Comparison of ENCODE assay signal across 24 cellular contexts in genomic region chr2:219536967-219537366, GRCh38. TPM values are rescaled to one million over a fixed set of nuclear protein-coding genes. Genes with fewer than 3 reads are reported as not detected.
"Had no signal": no experiment of that assay in that cellular context is flagged by ENCODE, and none has a peak within 500 bp of the region (broad histone marks: within the 10 kb centered on the region; RNA-seq: fewer than 3 reads in every experiment).

No MANE protein-coding gene starts in this region.

- H3K27me3 ChIP-seq: cardiac muscle cell, upper lobe of left lung had no signal

- DNase-seq: activated CD4-positive, alpha-beta T cell treated with anti-CD3 and anti-CD28 coated beads, Interleukin-2, amount 50 U/mL, for 1 hour; activated CD8-positive, alpha-beta T cell treated with anti-CD3 and anti-CD28 coated beads, Interleukin-2, amount 10 ng/mL, durations not matched to agents 7 days and 5 days; activated naive CD4-positive, alpha-beta T cell treated with Interleukin-2 at 50 U/mL for 16 hours; activated naive CD8-positive, alpha-beta T cell treated with anti-CD3 and anti-CD28 coated beads for 36 hours; activated T-cell treated with anti-CD3 and anti-CD28 coated beads, Interleukin-2, amount 50 U/mL, for 48 hours; effector CD8-positive, alpha-beta T cell; hippocampal formation; left ventricle myocardium inferior; occipital lobe; stimulated activated CD4-positive, alpha-beta T cell treated with anti-CD3 and anti-CD28 coated beads, Interleukin-15, amount 100 ng/mL, for 24 hours; stomach; T-cell had no signal

- H3K4me3 Mint-ChIP-seq: activated CD8-positive, alpha-beta T cell treated with anti-CD3 and anti-CD28 coated beads, Interleukin-2, amount 10 ng/mL, durations not matched to agents 7 days and 5 days; activated naive CD8-positive, alpha-beta T cell treated with anti-CD3 and anti-CD28 coated beads for 36 hours; dendritic cell treated with granulocyte-macrophage colony-stimulating factor and Interleukin-4, amounts not matched to agents 40 ng/mL and 50 ng/mL, for 4 days; natural killer cell treated with Interleukin-12 subunit alpha and Interleukin-12 subunit beta and Interleukin-15 and Interleukin-18, amount 100 ng/mL, for 72 hours; stimulated activated memory B cell treated with anti-CD40 and anti-IgM and Interleukin-4, amounts not matched to agents 10 μg/mL and 1 μg/mL and 100 μg/mL, for 72 hours; T-cell; T-helper 2 cell treated with Interferon-gamma antibody and Interleukin-4, amounts not matched to agents 5 μg/mL and 100 μg/mL, for 36 hours had no signal

- H3K36me3 Mint-ChIP-seq: natural killer cell treated with Interleukin-12 subunit alpha and Interleukin-12 subunit beta and Interleukin-15 and Interleukin-18, amount 100 ng/mL, for 72 hours; T-cell had no signal

- H3K9me3 Mint-ChIP-seq: activated naive CD8-positive, alpha-beta T cell treated with anti-CD3 and anti-CD28 coated beads for 36 hours; dendritic cell treated with granulocyte-macrophage colony-stimulating factor and Interleukin-4, amounts not matched to agents 40 ng/mL and 50 ng/mL, for 4 days; natural killer cell treated with Interleukin-12 subunit alpha and Interleukin-12 subunit beta and Interleukin-15 and Interleukin-18, amount 100 ng/mL, for 72 hours; stimulated activated memory B cell treated with anti-CD40 and anti-IgM and Interleukin-4, amounts not matched to agents 10 μg/mL and 1 μg/mL and 100 μg/mL, for 72 hours; T-cell; T-helper 2 cell treated with Interferon-gamma antibody and Interleukin-4, amounts not matched to agents 5 μg/mL and 100 μg/mL, for 36 hours had no signal

- H3K4me3 ChIP-seq: cardiac muscle cell, left ventricle myocardium inferior, smooth muscle cell, stomach, suprapubic skin, upper lobe of left lung had no signal

- H3K9me3 ChIP-seq: left ventricle myocardium inferior, stomach, suprapubic skin, upper lobe of left lung had no signal

- H3K4me2 ChIP-seq: smooth muscle cell had no signal

- H3K27ac Mint-ChIP-seq: activated CD8-positive, alpha-beta T cell treated with anti-CD3 and anti-CD28 coated beads, Interleukin-2, amount 10 ng/mL, durations not matched to agents 7 days and 5 days; activated naive CD8-positive, alpha-beta T cell treated with anti-CD3 and anti-CD28 coated beads for 36 hours; dendritic cell treated with granulocyte-macrophage colony-stimulating factor and Interleukin-4, amounts not matched to agents 40 ng/mL and 50 ng/mL, for 4 days; natural killer cell treated with Interleukin-12 subunit alpha and Interleukin-12 subunit beta and Interleukin-15 and Interleukin-18, amount 100 ng/mL, for 72 hours; stimulated activated memory B cell treated with anti-CD40 and anti-IgM and Interleukin-4, amounts not matched to agents 10 μg/mL and 1 μg/mL and 100 μg/mL, for 72 hours; T-cell; T-helper 2 cell treated with Interferon-gamma antibody and Interleukin-4, amounts not matched to agents 5 μg/mL and 100 μg/mL, for 36 hours had no signal

- H3K27me3 Mint-ChIP-seq: activated naive CD8-positive, alpha-beta T cell treated with anti-CD3 and anti-CD28 coated beads for 36 hours had no signal

- H3K27ac ChIP-seq: cardiac muscle cell, left ventricle myocardium inferior, stomach, suprapubic skin, upper lobe of left lung, VCaP had no signal

RNA-seq across cellular contexts. Expression of gene TMEM198, which starts 6.9 kb away (rescaled TPM):
- total RNA-seq: endothelial cell of umbilical vein, lung microvascular endothelial cell had no signal
- polyA plus RNA-seq: endothelial cell of umbilical vein had no signal

RNA-seq across cellular contexts. Expression of gene ASIC4, which starts 22.7 kb away (rescaled TPM):
- total RNA-seq: activated CD8-positive, alpha-beta T cell treated with anti-CD3 and anti-CD28 coated beads, Interleukin-2, amount 10 ng/mL, durations not matched to agents 7 days and 5 days; activated naive CD8-positive, alpha-beta T cell treated with anti-CD3 and anti-CD28 coated beads for 36 hours; endothelial cell of umbilical vein; esophagus mucosa; left ventricle myocardium inferior; lung microvascular endothelial cell; suprapubic skin had no signal
- polyA plus RNA-seq: endothelial cell of umbilical vein, stomach had no signal

RNA-seq across cellular contexts. Expression of gene INHA, which starts 35.1 kb away (rescaled TPM):
- total RNA-seq: activated CD8-positive, alpha-beta T cell treated with anti-CD3 and anti-CD28 coated beads, Interleukin-2, amount 10 ng/mL, durations not matched to agents 7 days and 5 days; activated naive CD8-positive, alpha-beta T cell treated with anti-CD3 and anti-CD28 coated beads for 36 hours; endothelial cell of umbilical vein; lung microvascular endothelial cell; natural killer cell treated with Interleukin-12 subunit alpha and Interleukin-12 subunit beta and Interleukin-15 and Interleukin-18, amount 100 ng/mL, for 72 hours; occipital lobe had no signal
